ENCODE assay signal across 1 cellular context in the genomic region with DNA sequence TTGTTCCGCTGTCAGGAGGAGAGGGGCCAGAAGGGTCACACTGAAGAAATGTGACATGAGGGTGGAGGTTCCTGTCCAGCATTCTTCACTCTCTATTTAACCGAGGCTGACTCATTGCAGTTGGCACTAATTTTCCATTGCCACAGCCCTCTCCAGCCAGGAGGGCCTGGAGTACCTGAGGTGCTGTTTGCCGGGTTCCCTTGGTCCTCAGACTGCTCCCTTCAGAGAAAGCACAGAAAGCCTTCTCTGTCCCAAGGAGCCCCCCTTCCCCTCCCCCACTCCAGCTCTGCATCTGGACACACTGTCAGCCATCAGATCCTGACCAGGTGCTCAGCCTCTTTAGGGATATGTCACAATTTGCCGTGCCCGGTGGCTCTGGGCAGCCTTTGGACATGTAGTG.
TF ChIP-seq lines count a peak whose summit lies in the region.

No MANE protein-coding gene starts in this region.

TF ChIP-seq in IMR-90, 13 proteins besides CTCF, POLR2A, EP300 and RAD21:
- TF ChIP-seq NFE2L2 (IDR thresholded peaks at IDR 0.05; ENCODE audit: low read depth, low read length) (no peak), MXI1 (IDR thresholded peaks at IDR 0.05; ENCODE audit: borderline replicate concordance, low read depth, low read length) (no peak), FOS (IDR thresholded peaks at IDR 0.05; ENCODE audit: low read depth, low read length) (no peak), CEBPB (IDR thresholded peaks at IDR 0.05; ENCODE audit: low read depth, low read length) (no peak), RFX5 (IDR thresholded peaks at IDR 0.05; ENCODE audit: low read depth, low read length) (no peak), MAZ (IDR thresholded peaks at IDR 0.05; ENCODE audit: borderline replicate concordance, low read depth, low read length) (no peak), MAFK (IDR thresholded peaks at IDR 0.05; ENCODE audit: low read depth, low read length) (no peak)
